Comparison of ENCODE assay signal across 1 cellular context in the genomic region with DNA sequence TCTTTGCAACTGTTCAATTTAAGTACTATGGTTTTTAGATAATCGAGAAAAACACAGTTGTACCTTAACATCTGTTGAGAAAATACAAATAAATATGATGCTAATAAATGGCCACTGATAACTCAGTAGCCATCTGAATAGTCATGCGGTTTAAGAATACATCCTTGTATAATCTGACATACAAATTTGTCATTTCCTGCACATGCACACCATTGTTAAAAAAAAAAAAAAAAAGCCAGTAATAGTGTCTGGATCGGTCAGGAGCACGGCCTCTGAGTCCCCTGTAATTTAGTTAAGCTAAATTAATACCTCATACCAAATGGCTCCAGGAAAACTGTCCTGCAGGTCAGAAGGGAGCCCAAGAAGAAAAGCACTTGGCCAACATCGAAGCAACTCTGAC.
TF ChIP-seq lines count a peak whose summit lies in the region.

No MANE protein-coding gene starts in this region.

TF ChIP-seq in IMR-90, 13 proteins besides CTCF, POLR2A, EP300 and RAD21:
- TF ChIP-seq NFE2L2 (IDR thresholded peaks at IDR 0.05; ENCODE audit: low read depth, low read length) = no peak
- no peak for TF ChIP-seq RCOR1 (IDR thresholded peaks at IDR 0.05; ENCODE audit: insufficient replicate concordance, low read length)
- no peak for TF ChIP-seq RFX5 (IDR thresholded peaks at IDR 0.05; ENCODE audit: low read depth, low read length)
- TF ChIP-seq, protein P1, sequence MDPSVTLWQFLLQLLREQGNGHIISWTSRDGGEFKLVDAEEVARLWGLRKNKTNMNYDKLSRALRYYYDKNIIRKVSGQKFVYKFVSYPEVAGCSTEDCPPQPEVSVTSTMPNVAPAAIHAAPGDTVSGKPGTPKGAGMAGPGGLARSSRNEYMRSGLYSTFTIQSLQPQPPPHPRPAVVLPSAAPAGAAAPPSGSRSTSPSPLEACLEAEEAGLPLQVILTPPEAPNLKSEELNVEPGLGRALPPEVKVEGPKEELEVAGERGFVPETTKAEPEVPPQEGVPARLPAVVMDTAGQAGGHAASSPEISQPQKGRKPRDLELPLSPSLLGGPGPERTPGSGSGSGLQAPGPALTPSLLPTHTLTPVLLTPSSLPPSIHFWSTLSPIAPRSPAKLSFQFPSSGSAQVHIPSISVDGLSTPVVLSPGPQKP (IDR thresholded peaks at IDR 0.05; ENCODE audit: borderline replicate concordance, low read depth, low read length) = no peak
- TF ChIP-seq CHD1 (IDR thresholded peaks at IDR 0.05; ENCODE audit: low read depth, low read length) = no peak
- TF ChIP-seq CEBPB (IDR thresholded peaks at IDR 0.05; ENCODE audit: low read depth, low read length) = no peak
- no peak for TF ChIP-seq MXI1 (IDR thresholded peaks at IDR 0.05; ENCODE audit: borderline replicate concordance, low read depth, low read length)
- no peak for TF ChIP-seq SMC3 (IDR thresholded peaks at IDR 0.05; ENCODE audit: low read depth, low read length)
- no peak for TF ChIP-seq BHLHE40 (IDR thresholded peaks at IDR 0.05; ENCODE audit: low read depth, low read length)
- TF ChIP-seq, protein P2, sequence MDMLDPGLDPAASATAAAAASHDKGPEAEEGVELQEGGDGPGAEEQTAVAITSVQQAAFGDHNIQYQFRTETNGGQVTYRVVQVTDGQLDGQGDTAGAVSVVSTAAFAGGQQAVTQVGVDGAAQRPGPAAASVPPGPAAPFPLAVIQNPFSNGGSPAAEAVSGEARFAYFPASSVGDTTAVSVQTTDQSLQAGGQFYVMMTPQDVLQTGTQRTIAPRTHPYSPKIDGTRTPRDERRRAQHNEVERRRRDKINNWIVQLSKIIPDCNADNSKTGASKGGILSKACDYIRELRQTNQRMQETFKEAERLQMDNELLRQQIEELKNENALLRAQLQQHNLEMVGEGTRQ (IDR thresholded peaks at IDR 0.05; ENCODE audit: low read depth, low read length) = no peak
- TF ChIP-seq FOS (IDR thresholded peaks at IDR 0.05; ENCODE audit: low read depth, low read length) = no peak
- TF ChIP-seq MAFK (IDR thresholded peaks at IDR 0.05; ENCODE audit: low read depth, low read length) = no peak
- no peak for TF ChIP-seq MAZ (IDR thresholded peaks at IDR 0.05; ENCODE audit: borderline replicate concordance, low read depth, low read length)
